Comparison of ENCODE assay signal across 15 cellular contexts in genomic region chr14:69324341-69324931, GRCh38.
DNase-seq lines count a peak whose midpoint lies in the region; ATAC-seq and TF ChIP-seq lines count a peak whose summit lies in the region.
"Had no signal": no experiment of that assay in that cellular context is flagged by ENCODE, and none has a peak within 500 bp of the region (broad histone marks: within the 10 kb centered on the region; RNA-seq: fewer than 3 reads in every experiment).

No MANE protein-coding gene starts in this region.

- no peaks in the 10 kb centered on the region for H3K79me2 ChIP-seq in osteoblast (ENCODE audit: insufficient read depth, low read length)

- no peaks in the 10 kb centered on the region for H3K27me3 Mint-ChIP-seq in activated CD4-positive, alpha-beta memory T cell treated with anti-CD3 and anti-CD28 coated beads, Interleukin-2, amount 10 ng/mL, durations not matched to agents 7 days and 5 days
- no peaks in the 10 kb centered on the region for H3K27me3 Mint-ChIP-seq in activated CD4-positive, alpha-beta memory T cell treated with anti-CD3 and anti-CD28 coated beads for 36 hours
- no peaks in the 10 kb centered on the region for H3K27me3 Mint-ChIP-seq in endodermal cell (ENCODE audit: insufficient read depth)

- intact Hi-C loops in activated CD4-positive, alpha-beta memory T cell treated with anti-CD3 and anti-CD28 coated beads for 36 hours (cut with micrococcal nuclease), result no loop called here

- in situ Hi-C loops in G401 (cut with HindIII; ENCODE audit: low sequenced_read_pairs), result no loop called here

- H3K27ac ChIP-seq in BLaER1, result no peak overlapping the region
- H3K27ac ChIP-seq in endodermal cell (ENCODE audit: low read depth, low read length), result peak overlapping the region; percentile 66
- H3K27ac ChIP-seq in osteoblast (ENCODE audit: low read depth, low read length), result no peak overlapping the region
- H3K27ac ChIP-seq: 22Rv1, KMS-11 had no signal

- 0 out of 2 replicates have a peak overlapping the region, but pooled peaks have one; percentile 20 for H3K4me2 ChIP-seq in BLaER1
- H3K4me2 ChIP-seq in osteoblast (ENCODE audit: insufficient read depth, low read length), result no peak overlapping the region
- H3K4me2 ChIP-seq: KMS-11 had no signal

- H3K4me3 Mint-ChIP-seq in activated CD4-positive, alpha-beta memory T cell treated with anti-CD3 and anti-CD28 coated beads, Interleukin-2, amount 10 ng/mL, durations not matched to agents 7 days and 5 days, result no peak overlapping the region
- H3K4me3 Mint-ChIP-seq in activated CD4-positive, alpha-beta memory T cell treated with anti-CD3 and anti-CD28 coated beads for 36 hours, result no peak overlapping the region
- H3K4me3 Mint-ChIP-seq in endodermal cell, result no peak overlapping the region

- H3K27me3 ChIP-seq in BLaER1, result no peaks in the 10 kb centered on the region
- H3K27me3 ChIP-seq in endodermal cell (ENCODE audit: control insufficient read depth, insufficient read depth, low read length, poor library complexity, severe bottlenecking), result no peaks in the 10 kb centered on the region
- no peaks in the 10 kb centered on the region for H3K27me3 ChIP-seq in osteoblast (ENCODE audit: insufficient read depth, low read length)

- H3K4me3 ChIP-seq in BLaER1 (no peak overlapping the region), endodermal cell (ENCODE audit: low read length) (no peak overlapping the region), osteoblast (ENCODE audit: insufficient read depth, low read length) (no peak overlapping the region)
- H3K4me3 ChIP-seq: HAP-1 had no signal

- H3K9me3 ChIP-seq in BLaER1 (no peaks in the 10 kb centered on the region), endodermal cell (ENCODE audit: control insufficient read depth, low read length) (no peaks in the 10 kb centered on the region), osteoblast (ENCODE audit: low read depth, low read length) (no peaks in the 10 kb centered on the region)
- H3K9me3 ChIP-seq: HAP-1 had no signal

- no peak overlapping the region for H2AFZ ChIP-seq in osteoblast (ENCODE audit: low read length)

- WGBS in endodermal cell (ENCODE audit: insufficient coverage in 1 of 2, insufficient read length in 1 of 2), 2 experiments, result 90 to 100% methylated on average over 6 to 9 of the region's 9 CpGs

- no peaks in the 10 kb centered on the region for H3K36me3 ChIP-seq in BLaER1
- H3K36me3 ChIP-seq in endodermal cell (ENCODE audit: control insufficient read depth, insufficient read depth, low read length), result no peaks in the 10 kb centered on the region
- no peaks in the 10 kb centered on the region for H3K36me3 ChIP-seq in osteoblast (ENCODE audit: insufficient read depth, low read length)
- H3K36me3 ChIP-seq: HAP-1 had no signal

- POLR2A ChIA-PET in activated CD4-positive, alpha-beta memory T cell treated with anti-CD3 and anti-CD28 coated beads, Interleukin-2, amount 10 ng/mL, durations not matched to agents 7 days and 5 days (lab: Charles Lee), result no interaction called here
- POLR2A ChIA-PET in activated CD4-positive, alpha-beta memory T cell treated with anti-CD3 and anti-CD28 coated beads for 36 hours (lab: Charles Lee), result no interaction called here

- peak; percentile 1 for DNase-seq in activated CD4-positive, alpha-beta memory T cell treated with anti-CD3 and anti-CD28 coated beads, Interleukin-2, amount 10 ng/mL, durations not matched to agents 7 days and 5 days
- no peak for DNase-seq in activated CD4-positive, alpha-beta memory T cell treated with anti-CD3 and anti-CD28 coated beads for 36 hours
- DNase-seq in endodermal cell, result peak; percentile 35
- DNase-seq in osteoblast (ENCODE audit: insufficient read length, low spot score, missing footprints), result peak; percentile 56
- no peak for DNase-seq in DMS153 treated with DMSO at 0.1 percent for 48 hours (lab: John Stamatoyannopoulos, UW; ENCODE audit: unreplicated experiment)
- no peak for DNase-seq in G401 (ENCODE audit: low spot score)
- DNase-seq: C1 segment of cervical spinal cord, DMS 273 treated with DMSO at 0.1 percent for 48 hours, NCI-H1092, PC-3 had no signal

- H4K20me1 ChIP-seq in BLaER1, result no peaks in the 10 kb centered on the region
- no peaks in the 10 kb centered on the region for H4K20me1 ChIP-seq in osteoblast (ENCODE audit: insufficient read depth, low read length)

- H3K9ac ChIP-seq in BLaER1 (0 out of 2 replicates have a peak overlapping the region, but pooled peaks have one; percentile 24), endodermal cell (ENCODE audit: extremely low read depth, low read length, poor library complexity, severe bottlenecking) (no peak overlapping the region)
- H3K9ac ChIP-seq: KMS-11 had no signal

- TF ChIP-seq CTCF in endodermal cell (conservative IDR thresholded peaks at IDR 0.05), result no peak
- no peak for TF ChIP-seq CTCF in osteoblast (IDR thresholded peaks at IDR 0.05; ENCODE audit: extremely low read depth, low read depth, low read length)

- no peaks in the 10 kb centered on the region for H3K9me3 Mint-ChIP-seq in activated CD4-positive, alpha-beta memory T cell treated with anti-CD3 and anti-CD28 coated beads, Interleukin-2, amount 10 ng/mL, durations not matched to agents 7 days and 5 days
- no peaks in the 10 kb centered on the region for H3K9me3 Mint-ChIP-seq in activated CD4-positive, alpha-beta memory T cell treated with anti-CD3 and anti-CD28 coated beads for 36 hours
- H3K9me3 Mint-ChIP-seq in endodermal cell, result no peaks in the 10 kb centered on the region

- ATAC-seq in GM18858 (IDR thresholded peaks at IDR 0.05; ENCODE audit: unreplicated experiment), result no peak
- ATAC-seq: PC-3 had no signal

- CTCF ChIA-PET in activated CD4-positive, alpha-beta memory T cell treated with anti-CD3 and anti-CD28 coated beads, Interleukin-2, amount 10 ng/mL, durations not matched to agents 7 days and 5 days (lab: Charles Lee), result no interaction called here
- CTCF ChIA-PET in activated CD4-positive, alpha-beta memory T cell treated with anti-CD3 and anti-CD28 coated beads for 36 hours (lab: Charles Lee), result interaction anchor here (0.7 kb wide), 1 partner anchor 22 kb away, joined by 3 read pairs; no protein-coding TSS in a partner anchor

- H3K4me1 Mint-ChIP-seq in activated CD4-positive, alpha-beta memory T cell treated with anti-CD3 and anti-CD28 coated beads, Interleukin-2, amount 10 ng/mL, durations not matched to agents 7 days and 5 days, result no peaks in the 10 kb centered on the region
- no peaks in the 10 kb centered on the region for H3K4me1 Mint-ChIP-seq in activated CD4-positive, alpha-beta memory T cell treated with anti-CD3 and anti-CD28 coated beads for 36 hours (ENCODE audit: low read depth)
- H3K4me1 Mint-ChIP-seq in endodermal cell, result peaks cover 6% of the 10 kb centered on the region

- H3K36me3 Mint-ChIP-seq in activated CD4-positive, alpha-beta memory T cell treated with anti-CD3 and anti-CD28 coated beads, Interleukin-2, amount 10 ng/mL, durations not matched to agents 7 days and 5 days (ENCODE audit: low read depth), result no peaks in the 10 kb centered on the region
- no peaks in the 10 kb centered on the region for H3K36me3 Mint-ChIP-seq in activated CD4-positive, alpha-beta memory T cell treated with anti-CD3 and anti-CD28 coated beads for 36 hours
- H3K36me3 Mint-ChIP-seq in endodermal cell (ENCODE audit: low read depth), result no peaks in the 10 kb centered on the region

- H3K27ac Mint-ChIP-seq in activated CD4-positive, alpha-beta memory T cell treated with anti-CD3 and anti-CD28 coated beads, Interleukin-2, amount 10 ng/mL, durations not matched to agents 7 days and 5 days, result no peak overlapping the region
- H3K27ac Mint-ChIP-seq in activated CD4-positive, alpha-beta memory T cell treated with anti-CD3 and anti-CD28 coated beads for 36 hours, result no peak overlapping the region
- H3K27ac Mint-ChIP-seq in endodermal cell, result no peak overlapping the region

- H3K4me1 ChIP-seq in BLaER1 (peaks cover 19% of the 10 kb centered on the region), endodermal cell (ENCODE audit: control insufficient read depth, insufficient read depth, low read length) (no peaks in the 10 kb centered on the region), osteoblast (ENCODE audit: insufficient read depth, low read length) (no peaks in the 10 kb centered on the region)
- H3K4me1 ChIP-seq: HAP-1 had no signal

Comparison
In these comparisons a context has a peak if more than half of its experiments do, and no peak if none do; other contexts are left out.
1. DNase-seq: peak in activated CD4-positive, alpha-beta memory T cell treated with anti-CD3 and anti-CD28 coated beads, Interleukin-2, amount 10 ng/mL, durations not matched to agents 7 days and 5 days (single experiment), endodermal cell (single experiment) and osteoblast (single experiment); none in activated CD4-positive, alpha-beta memory T cell treated with anti-CD3 and anti-CD28 coated beads for 36 hours (single experiment), DMS153 treated with DMSO at 0.1 percent for 48 hours (single experiment) and G401 (single experiment).